ENCODE assay signal across 21 cellular contexts in genomic region chr10:75954486-75954885, GRCh38.
"Had no signal": no experiment of that assay in that cellular context is flagged by ENCODE, and none has a peak within 500 bp of the region (broad histone marks: within the 10 kb centered on the region; RNA-seq: fewer than 3 reads in every experiment).

No MANE protein-coding gene starts in this region.

- H3K4me3 ChIP-seq: MG63, SK-N-MC had no signal

- H3K9ac ChIP-seq: KMS-11 had no signal

- H3K27me3 ChIP-seq: MG63 had no signal

- H3K36me3 ChIP-seq: MG63 had no signal

- DNase-seq: activated CD4-positive, alpha-beta T cell treated with anti-CD3 and anti-CD28 coated beads for 48 hours; activated CD4-positive, alpha-beta T cell treated with anti-CD3 and anti-CD28 coated beads, Interleukin-2, amount 50 U/mL, for 4 hours; activated CD4-positive, CD25-positive, alpha-beta regulatory T cell treated with anti-CD3 and anti-CD28 coated beads, Interleukin-2, amount 50 U/mL, for 72 hours; activated CD8-positive, alpha-beta T cell treated with anti-CD3 and anti-CD28 coated beads, Interleukin-2, amount 10 ng/mL, durations not matched to agents 7 days and 5 days; activated effector memory CD4-positive, alpha-beta T cell treated with anti-CD3 and anti-CD28 coated beads, Interleukin-2, amount 50 U/mL, for 16 hours; activated naive CD4-positive, alpha-beta T cell treated with anti-CD3 and anti-CD28 coated beads for 36 hours; activated T-cell treated with anti-CD3 and anti-CD28 coated beads, Interleukin-2, amount 50 U/mL, for 24 hours; amygdala; MG63; NCI-H1105; NCI-H1436; NCI-H1694 treated with DMSO at 0.1 percent for 48 hours; NCI-H2029 treated with DMSO at 0.1 percent for 48 hours; NCI-H345; NCI-H510A treated with DMSO at 0.1 percent for 48 hours; NK-92 treated with Interleukin-12 subunit alpha and Interleukin-12 subunit beta, amount 100 ng/mL, for 24 hours; OCI-M1; RPMI8226 had no signal

- H3K27ac ChIP-seq: KMS-11, SK-N-MC had no signal

- FAIRE-seq: astrocyte had no signal

- H3K4me2 ChIP-seq: KMS-11 had no signal

- H3K9me3 ChIP-seq: MG63 had no signal
